Comparison of ENCODE assay signal across 6 cellular contexts in genomic region chr6:17427062-17427461, GRCh38.
"Had no signal": no experiment of that assay in that cellular context is flagged by ENCODE, and none has a peak within 500 bp of the region (broad histone marks: within the 10 kb centered on the region; RNA-seq: fewer than 3 reads in every experiment).

No MANE protein-coding gene starts in this region.

- H3K9me3 Mint-ChIP-seq: GM23338, H9 had no signal

- H3K36me3 Mint-ChIP-seq: IgD-negative memory B cell had no signal

- H3K27ac Mint-ChIP-seq: H9 had no signal

- DNase-seq: H9, HCEC 1CT, KBM-7 had no signal

- H3K4me3 ChIP-seq: GM23338 had no signal

- H3K4me3 Mint-ChIP-seq: GM23338, H9, IgD-negative memory B cell had no signal

- ATAC-seq: GM23338, HepG2 had no signal

- H3K4me1 Mint-ChIP-seq: IgD-negative memory B cell had no signal
